ENCODE assay signal across 36 cellular contexts in the genomic region with DNA sequence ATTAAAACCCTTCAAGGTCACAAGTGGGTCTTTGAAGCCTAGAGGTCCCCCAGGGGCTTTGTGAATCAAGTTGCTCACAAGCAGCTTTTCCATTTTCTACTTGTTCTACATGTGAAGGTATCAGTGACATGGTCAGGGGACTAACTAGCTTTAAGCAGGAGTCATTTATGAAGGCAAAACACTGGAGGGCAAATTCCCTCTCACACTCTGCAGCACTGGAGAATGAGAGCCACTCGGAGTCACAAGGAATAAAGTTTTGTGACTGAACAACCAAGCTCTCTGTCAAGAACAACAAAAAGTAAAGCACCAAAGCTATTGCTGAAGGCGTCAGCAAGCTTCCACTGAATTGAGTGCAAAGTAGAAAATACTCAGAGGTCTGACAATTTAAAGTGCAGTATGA.
"Had no signal": no experiment of that assay in that cellular context is flagged by ENCODE, and none has a peak within 500 bp of the region (broad histone marks: within the 10 kb centered on the region; RNA-seq: fewer than 3 reads in every experiment).

No MANE protein-coding gene starts in this region.

- H3K27ac Mint-ChIP-seq: activated B cell treated with CpG ODN at 0.5 μM for 24 hours; activated CD4-positive, alpha-beta memory T cell treated with anti-CD3 and anti-CD28 coated beads for 36 hours; activated CD4-positive, alpha-beta T cell treated with anti-CD3 and anti-CD28 coated beads, Interleukin-2, amount 10 ng/mL, durations not matched to agents 24 days and 14 days; activated CD8-positive, alpha-beta T cell treated with anti-CD3 and anti-CD28 coated beads for 36 hours; activated naive CD4-positive, alpha-beta T cell treated with anti-CD3 and anti-CD28 coated beads for 36 hours; activated naive CD4-positive, alpha-beta T cell treated with anti-CD3 and anti-CD28 coated beads, Interleukin-2, amount 50 U/mL, for 72 hours; activated naive CD8-positive, alpha-beta T cell treated with anti-CD3 and anti-CD28 coated beads for 36 hours; activated T-cell treated with anti-CD3 and anti-CD28 coated beads, Interleukin-2, amount 50 U/mL, for 72 hours; activated T-helper 1 cell treated with anti-CD3 and anti-CD28 coated beads, Interleukin-12 subunit alpha, Interleukin-12 subunit beta, Interleukin-2, Interleukin-4 antibody, amounts not matched to agents 30 ng/mL and 10 ng/mL and 1 ng/mL, durations not matched to agents 14 hours and 24 hours and 36 hours; activated T-helper 17 cell treated with anti-CD3 and anti-CD28 coated beads, Interleukin-2, amount 50 U/mL, for 72 hours; T-cell; T-helper 17 cell; T-helper 2 cell treated with Interferon-gamma antibody and Interleukin-4, amounts not matched to agents 5 μg/mL and 100 μg/mL, for 36 hours had no signal

- H3K4me3 ChIP-seq: adrenal gland, body of pancreas, breast epithelium had no signal

- H3K27me3 ChIP-seq: adrenal gland, body of pancreas, brain microvascular endothelial cell, breast epithelium had no signal

- H3K9me3 ChIP-seq: adrenal gland, body of pancreas, breast epithelium had no signal

- H3K27ac ChIP-seq: adrenal gland, body of pancreas, brain microvascular endothelial cell, breast epithelium, VCaP had no signal

- ATAC-seq: activated CD8-positive, alpha-beta T cell treated with anti-CD3 and anti-CD28 coated beads for 36 hours; activated naive CD4-positive, alpha-beta T cell treated with anti-CD3 and anti-CD28 coated beads, Interleukin-2, amount 50 U/mL, for 72 hours; activated T-cell treated with anti-CD3 and anti-CD28 coated beads, Interleukin-2, amount 50 U/mL, for 4 hours; activated T-cell treated with anti-CD3 and anti-CD28 coated beads, Interleukin-2, amount 50 U/mL, for 72 hours; activated T-helper 17 cell treated with anti-CD3 and anti-CD28 coated beads, Interleukin-2, amount 50 U/mL, for 72 hours; body of pancreas; T-cell; T-helper 17 cell had no signal

- H3K4me1 ChIP-seq: adrenal gland, body of pancreas, breast epithelium had no signal

- FAIRE-seq: astrocyte, TTC549 had no signal

- H3K36me3 Mint-ChIP-seq: activated CD4-positive, alpha-beta memory T cell treated with anti-CD3 and anti-CD28 coated beads for 36 hours; activated naive CD4-positive, alpha-beta T cell treated with anti-CD3 and anti-CD28 coated beads, Interleukin-2, amount 50 U/mL, for 72 hours; activated naive CD8-positive, alpha-beta T cell treated with anti-CD3 and anti-CD28 coated beads for 36 hours; T-cell had no signal

- DNase-seq: activated B cell treated with CpG ODN at 0.5 μM for 24 hours; activated CD4-positive, alpha-beta memory T cell treated with anti-CD3 and anti-CD28 coated beads for 36 hours; activated CD4-positive, alpha-beta T cell treated with anti-CD3 and anti-CD28 coated beads for 4 hours; activated CD4-positive, alpha-beta T cell treated with anti-CD3 and anti-CD28 coated beads, Interleukin-2, amount 10 ng/mL, durations not matched to agents 24 days and 14 days; activated CD4-positive, alpha-beta T cell treated with anti-CD3 and anti-CD28 coated beads, Interleukin-2, amount 50 U/mL, for 1 hour; activated CD4-positive, alpha-beta T cell treated with anti-CD3 and anti-CD28 coated beads, Interleukin-2, amount 50 U/mL, for 4 hours; activated CD4-positive, CD25-positive, alpha-beta regulatory T cell treated with anti-CD3 and anti-CD28 coated beads, Interleukin-2, amount 50 U/mL, for 72 hours; activated CD8-positive, alpha-beta memory T cell treated with anti-CD3 and anti-CD28 coated beads, Interleukin-2, amount 50 U/mL, for 4 hours; activated CD8-positive, alpha-beta T cell treated with anti-CD3 and anti-CD28 coated beads for 36 hours; activated effector memory CD4-positive, alpha-beta T cell treated with anti-CD3 and anti-CD28 coated beads, Interleukin-2, amount 50 U/mL, for 16 hours; activated gamma-delta T cell treated with Interleukin-2 at 50 U/mL for 16 hours; activated naive CD4-positive, alpha-beta T cell; activated naive CD4-positive, alpha-beta T cell treated with anti-CD3 and anti-CD28 coated beads for 36 hours; activated naive CD4-positive, alpha-beta T cell treated with anti-CD3 and anti-CD28 coated beads, Interleukin-2, amount 50 U/mL, for 16 hours; activated naive CD8-positive, alpha-beta T cell treated with anti-CD3 and anti-CD28 coated beads for 36 hours; activated T-cell treated with anti-CD3 and anti-CD28 coated beads for 4 hours; activated T-cell treated with anti-CD3 and anti-CD28 coated beads, Interleukin-2, amount 50 U/mL, for 1 hour; activated T-cell treated with anti-CD3 and anti-CD28 coated beads, Interleukin-2, amount 50 U/mL, for 4 hours; activated T-cell treated with anti-CD3 and anti-CD28 coated beads, Interleukin-2, amount 50 U/mL, for 72 hours; adrenal gland; amniotic stem cell; aorta; body of pancreas; brain microvascular endothelial cell; central memory CD4-positive, alpha-beta T cell; T-cell; T-helper 17 cell; T-helper 9 cell had no signal

- H3K4me3 Mint-ChIP-seq: activated B cell treated with CpG ODN at 0.5 μM for 24 hours; activated CD4-positive, alpha-beta memory T cell treated with anti-CD3 and anti-CD28 coated beads for 36 hours; activated CD4-positive, alpha-beta T cell treated with anti-CD3 and anti-CD28 coated beads, Interleukin-2, amount 10 ng/mL, durations not matched to agents 24 days and 14 days; activated CD8-positive, alpha-beta T cell treated with anti-CD3 and anti-CD28 coated beads for 36 hours; activated naive CD4-positive, alpha-beta T cell treated with anti-CD3 and anti-CD28 coated beads for 36 hours; activated naive CD8-positive, alpha-beta T cell treated with anti-CD3 and anti-CD28 coated beads for 36 hours; activated T-cell treated with anti-CD3 and anti-CD28 coated beads, Interleukin-2, amount 50 U/mL, for 4 hours; activated T-cell treated with anti-CD3 and anti-CD28 coated beads, Interleukin-2, amount 50 U/mL, for 72 hours; activated T-helper 1 cell treated with anti-CD3 and anti-CD28 coated beads, Interleukin-12 subunit alpha, Interleukin-12 subunit beta, Interleukin-2, Interleukin-4 antibody, amounts not matched to agents 30 ng/mL and 10 ng/mL and 1 ng/mL, durations not matched to agents 14 hours and 24 hours and 36 hours; activated T-helper 17 cell treated with anti-CD3 and anti-CD28 coated beads, Interleukin-2, amount 50 U/mL, for 72 hours; T-cell; T-helper 17 cell; T-helper 2 cell treated with Interferon-gamma antibody and Interleukin-4, amounts not matched to agents 5 μg/mL and 100 μg/mL, for 36 hours had no signal

- H3K36me3 ChIP-seq: adrenal gland, brain microvascular endothelial cell, breast epithelium had no signal

- H3K27me3 Mint-ChIP-seq: activated B cell treated with CpG ODN at 0.5 μM for 24 hours; activated CD4-positive, alpha-beta memory T cell treated with anti-CD3 and anti-CD28 coated beads for 36 hours; activated CD4-positive, alpha-beta T cell treated with anti-CD3 and anti-CD28 coated beads, Interleukin-2, amount 10 ng/mL, durations not matched to agents 24 days and 14 days; activated CD8-positive, alpha-beta T cell treated with anti-CD3 and anti-CD28 coated beads for 36 hours; activated naive CD8-positive, alpha-beta T cell treated with anti-CD3 and anti-CD28 coated beads for 36 hours; activated T-helper 17 cell treated with anti-CD3 and anti-CD28 coated beads, Interleukin-2, amount 50 U/mL, for 72 hours; T-cell; T-helper 17 cell had no signal

- H3K9me3 Mint-ChIP-seq: activated B cell treated with CpG ODN at 0.5 μM for 24 hours; activated CD4-positive, alpha-beta memory T cell treated with anti-CD3 and anti-CD28 coated beads for 36 hours; activated CD4-positive, alpha-beta T cell treated with anti-CD3 and anti-CD28 coated beads, Interleukin-2, amount 10 ng/mL, durations not matched to agents 24 days and 14 days; activated CD8-positive, alpha-beta T cell treated with anti-CD3 and anti-CD28 coated beads for 36 hours; activated naive CD4-positive, alpha-beta T cell treated with anti-CD3 and anti-CD28 coated beads for 36 hours; activated naive CD4-positive, alpha-beta T cell treated with anti-CD3 and anti-CD28 coated beads, Interleukin-2, amount 50 U/mL, for 72 hours; activated naive CD8-positive, alpha-beta T cell treated with anti-CD3 and anti-CD28 coated beads for 36 hours; activated T-cell treated with anti-CD3 and anti-CD28 coated beads, Interleukin-2, amount 50 U/mL, for 4 hours; activated T-helper 1 cell treated with anti-CD3 and anti-CD28 coated beads, Interleukin-12 subunit alpha, Interleukin-12 subunit beta, Interleukin-2, Interleukin-4 antibody, amounts not matched to agents 30 ng/mL and 10 ng/mL and 1 ng/mL, durations not matched to agents 14 hours and 24 hours and 36 hours; activated T-helper 17 cell treated with anti-CD3 and anti-CD28 coated beads, Interleukin-2, amount 50 U/mL, for 72 hours; T-helper 2 cell treated with Interferon-gamma antibody and Interleukin-4, amounts not matched to agents 5 μg/mL and 100 μg/mL, for 36 hours had no signal

- H3K4me1 Mint-ChIP-seq: activated B cell treated with CpG ODN at 0.5 μM for 24 hours; activated CD4-positive, alpha-beta T cell treated with anti-CD3 and anti-CD28 coated beads, Interleukin-2, amount 10 ng/mL, durations not matched to agents 24 days and 14 days; activated naive CD8-positive, alpha-beta T cell treated with anti-CD3 and anti-CD28 coated beads for 36 hours; activated T-helper 17 cell treated with anti-CD3 and anti-CD28 coated beads, Interleukin-2, amount 50 U/mL, for 72 hours; T-cell; T-helper 17 cell had no signal
